8 cellular contexts compared by ENCODE assay signal in the genomic region with DNA sequence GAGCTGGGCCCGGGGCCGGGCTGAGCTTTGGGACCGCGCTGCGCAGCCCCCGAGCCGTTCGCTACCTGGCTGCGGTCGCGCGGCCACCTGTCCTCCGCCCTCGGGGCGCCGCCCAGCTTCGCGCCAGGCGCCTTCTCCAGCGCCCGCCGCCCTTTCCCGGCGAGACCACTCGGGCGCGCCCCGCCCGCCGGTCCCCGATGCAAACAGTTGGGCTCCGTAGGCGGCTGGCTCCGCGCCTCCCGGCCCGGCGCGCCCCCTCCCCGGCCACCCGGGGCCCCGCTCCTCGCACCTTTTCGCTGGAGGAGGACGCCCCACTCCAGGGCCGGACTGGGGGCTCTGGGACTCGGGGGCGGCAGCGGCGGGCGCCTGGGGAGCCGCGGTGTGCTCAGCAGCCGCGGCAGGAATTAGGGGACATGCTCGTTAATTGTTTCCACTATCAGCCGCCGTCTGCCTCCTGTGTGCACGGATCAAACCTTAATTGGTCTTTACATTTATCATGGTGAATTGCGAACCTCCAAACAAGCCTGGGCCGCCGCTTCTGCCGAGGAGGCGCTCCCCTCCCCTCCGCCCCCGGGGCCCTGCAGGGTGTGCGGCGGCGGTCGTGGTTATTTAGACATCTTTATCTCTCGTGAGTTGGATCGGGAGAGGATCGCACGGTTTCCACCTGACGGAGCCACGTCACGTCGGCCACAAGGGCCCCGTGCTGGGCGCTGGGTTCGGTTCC. TPM values are rescaled to one million over a fixed set of nuclear protein-coding genes. Genes with fewer than 3 reads are reported as not detected.
DNase-seq lines count a peak whose midpoint lies in the region; ATAC-seq and TF ChIP-seq lines count a peak whose summit lies in the region.

No MANE protein-coding gene starts in this region.

- H4K20me1 ChIP-seq in neural cell (ENCODE audit: insufficient read depth): no peaks in the 10 kb centered on the region

- H2AFZ ChIP-seq in neural cell (ENCODE audit: low read depth, low read length): no peak overlapping the region

- peak overlapping the region; percentile 95 for H3K9ac ChIP-seq in neural cell (ENCODE audit: low read length)

- H3K4me3 ChIP-seq in neural cell (ENCODE audit: low read length): peak overlapping the region; percentile 89

- H3K36me3 ChIP-seq in neural cell (ENCODE audit: insufficient read depth, low read length): no peaks in the 10 kb centered on the region

- TF ChIP-seq CTCF in GM13976 (IDR thresholded peaks at IDR 0.05; ENCODE audit: borderline replicate concordance, control extremely low read depth, extremely low read depth, insufficient read depth, missing control alignments) (no peak), neural cell (IDR thresholded peaks at IDR 0.05; ENCODE audit: poor library complexity, severe bottlenecking) (no peak)

- peak; percentile 15 for ATAC-seq in GM21619 (IDR thresholded peaks at IDR 0.05; ENCODE audit: unreplicated experiment)
- no peak for ATAC-seq in GM18873 (IDR thresholded peaks at IDR 0.05; ENCODE audit: low FRiP score, unreplicated experiment)

- peaks cover 14% of the 10 kb centered on the region for H3K27me3 ChIP-seq in neural cell (ENCODE audit: insufficient read depth, low read depth, low read length)

- H3K9me2 ChIP-seq in neural cell (ENCODE audit: insufficient read depth, low read length): no peaks in the 10 kb centered on the region

- H3K4me2 ChIP-seq in neural cell (ENCODE audit: low read length): peak overlapping the region; percentile 31

- in situ Hi-C loops in GM13976 (cut with MboI; ENCODE audit: low sequenced_read_pairs, unreplicated experiment): loop anchor here (10.0 kb wide), 2 partner anchors 242 to 472 kb away; no protein-coding TSS in a partner anchor

- no peak for TF ChIP-seq EP300 in neural cell (conservative IDR thresholded peaks at IDR 0.05; ENCODE audit: poor library complexity, severe bottlenecking)

- no peaks in the 10 kb centered on the region for H3K9me3 ChIP-seq in neural cell (ENCODE audit: low read length)

- TF ChIP-seq RAD21 in neural cell (conservative IDR thresholded peaks at IDR 0.05): no peak

- H3K27ac ChIP-seq in neural cell (ENCODE audit: low read length): peak overlapping the region; percentile 92

- H3K79me2 ChIP-seq in neural cell (replicated peaks; ENCODE audit: insufficient read depth, low read length): peaks cover 40% of the 10 kb centered on the region

- peaks cover 5% of the 10 kb centered on the region for H3F3A ChIP-seq in neural cell (ENCODE audit: insufficient read depth, low read length, poor library complexity, severe bottlenecking)

- peak; percentile 63 for DNase-seq in GM13976 (ENCODE audit: low spot score)
- peak; percentile 61 for DNase-seq in NCI-H2227 (lab: John Stamatoyannopoulos, UW; ENCODE audit: unreplicated experiment)
- DNase-seq in ecto neural progenitor cell (ENCODE audit: low spot score): peak; percentile 57
- DNase-seq in SIG-M5 (lab: John Stamatoyannopoulos, UW): no peak
- no peak for DNase-seq in GM19240 (ENCODE audit: insufficient read length, low spot score)

TF ChIP-seq in neural cell, 6 proteins besides CTCF, POLR2A, EP300 and RAD21:
- TF ChIP-seq, protein P1, sequence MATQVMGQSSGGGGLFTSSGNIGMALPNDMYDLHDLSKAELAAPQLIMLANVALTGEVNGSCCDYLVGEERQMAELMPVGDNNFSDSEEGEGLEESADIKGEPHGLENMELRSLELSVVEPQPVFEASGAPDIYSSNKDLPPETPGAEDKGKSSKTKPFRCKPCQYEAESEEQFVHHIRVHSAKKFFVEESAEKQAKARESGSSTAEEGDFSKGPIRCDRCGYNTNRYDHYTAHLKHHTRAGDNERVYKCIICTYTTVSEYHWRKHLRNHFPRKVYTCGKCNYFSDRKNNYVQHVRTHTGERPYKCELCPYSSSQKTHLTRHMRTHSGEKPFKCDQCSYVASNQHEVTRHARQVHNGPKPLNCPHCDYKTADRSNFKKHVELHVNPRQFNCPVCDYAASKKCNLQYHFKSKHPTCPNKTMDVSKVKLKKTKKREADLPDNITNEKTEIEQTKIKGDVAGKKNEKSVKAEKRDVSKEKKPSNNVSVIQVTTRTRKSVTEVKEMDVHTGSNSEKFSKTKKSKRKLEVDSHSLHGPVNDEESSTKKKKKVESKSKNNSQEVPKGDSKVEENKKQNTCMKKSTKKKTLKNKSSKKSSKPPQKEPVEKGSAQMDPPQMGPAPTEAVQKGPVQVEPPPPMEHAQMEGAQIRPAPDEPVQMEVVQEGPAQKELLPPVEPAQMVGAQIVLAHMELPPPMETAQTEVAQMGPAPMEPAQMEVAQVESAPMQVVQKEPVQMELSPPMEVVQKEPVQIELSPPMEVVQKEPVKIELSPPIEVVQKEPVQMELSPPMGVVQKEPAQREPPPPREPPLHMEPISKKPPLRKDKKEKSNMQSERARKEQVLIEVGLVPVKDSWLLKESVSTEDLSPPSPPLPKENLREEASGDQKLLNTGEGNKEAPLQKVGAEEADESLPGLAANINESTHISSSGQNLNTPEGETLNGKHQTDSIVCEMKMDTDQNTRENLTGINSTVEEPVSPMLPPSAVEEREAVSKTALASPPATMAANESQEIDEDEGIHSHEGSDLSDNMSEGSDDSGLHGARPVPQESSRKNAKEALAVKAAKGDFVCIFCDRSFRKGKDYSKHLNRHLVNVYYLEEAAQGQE (IDR thresholded peaks at IDR 0.05; ENCODE audit: borderline replicate concordance): no peak
- TF ChIP-seq SMC3 (conservative IDR thresholded peaks at IDR 0.05; ENCODE audit: poor library complexity) (peak; percentile 19), TAF1 (IDR thresholded peaks at IDR 0.05; ENCODE audit: low read depth) (no peak), POLR2AphosphoS5 (IDR thresholded peaks at IDR 0.05) (peak; percentile 39), MXI1 (conservative IDR thresholded peaks at IDR 0.05; ENCODE audit: poor library complexity, severe bottlenecking) (no peak), EZH2 (IDR thresholded peaks at IDR 0.05; ENCODE audit: borderline replicate concordance, insufficient read depth, low read length, poor library complexity, severe bottlenecking) (no peak)

RNA-seq across cellular contexts. Expression of gene CNR1, which starts 0.9 kb away (rescaled TPM):
- polyA plus RNA-seq in neural cell: 493 and 512 TPM in 2 replicates
- polyA minus RNA-seq in neural cell: 718 and 731 TPM in 2 replicates

Comparison
In these comparisons a context has a peak if more than half of its experiments do, and no peak if none do; other contexts are left out.
1. DNase-seq: peak in GM13976 (single experiment), NCI-H2227 (single experiment) and ecto neural progenitor cell (single experiment); none in SIG-M5 (single experiment) and GM19240 (single experiment).